1 cellular context compared by ENCODE assay signal in the genomic region with DNA sequence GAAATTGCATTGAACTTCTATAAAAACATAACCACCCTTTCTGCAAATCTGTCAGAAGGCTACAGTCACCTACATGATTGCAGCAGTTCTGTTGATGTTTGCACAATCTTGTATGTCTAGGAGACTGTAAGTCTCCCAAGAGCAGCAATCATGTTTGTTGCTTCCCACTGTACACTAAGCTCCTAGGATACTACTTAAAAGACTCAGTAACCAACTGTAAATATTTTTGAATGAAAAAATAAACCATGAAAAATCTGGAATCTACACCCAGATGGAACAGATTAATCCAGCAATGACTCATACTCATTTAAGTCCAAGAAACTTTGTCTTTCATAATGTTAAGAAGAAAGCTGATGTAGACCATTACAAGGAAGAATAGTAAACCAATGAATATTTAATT.
TF ChIP-seq lines count a peak whose summit lies in the region.

No MANE protein-coding gene starts in this region.

TF ChIP-seq in WTC11, 78 proteins besides CTCF, POLR2A, EP300 and RAD21 (continued from another document):
- TF ChIP-seq ERG (CRISPR knock-in tag; IDR thresholded peaks at IDR 0.05): no peak
- no peak for TF ChIP-seq FOXJ3 (CRISPR knock-in tag; IDR thresholded peaks at IDR 0.05; ENCODE audit: borderline replicate concordance)
- TF ChIP-seq ZNF219 (CRISPR knock-in tag; IDR thresholded peaks at IDR 0.05; ENCODE audit: borderline replicate concordance): no peak
- TF ChIP-seq, protein P1, sequence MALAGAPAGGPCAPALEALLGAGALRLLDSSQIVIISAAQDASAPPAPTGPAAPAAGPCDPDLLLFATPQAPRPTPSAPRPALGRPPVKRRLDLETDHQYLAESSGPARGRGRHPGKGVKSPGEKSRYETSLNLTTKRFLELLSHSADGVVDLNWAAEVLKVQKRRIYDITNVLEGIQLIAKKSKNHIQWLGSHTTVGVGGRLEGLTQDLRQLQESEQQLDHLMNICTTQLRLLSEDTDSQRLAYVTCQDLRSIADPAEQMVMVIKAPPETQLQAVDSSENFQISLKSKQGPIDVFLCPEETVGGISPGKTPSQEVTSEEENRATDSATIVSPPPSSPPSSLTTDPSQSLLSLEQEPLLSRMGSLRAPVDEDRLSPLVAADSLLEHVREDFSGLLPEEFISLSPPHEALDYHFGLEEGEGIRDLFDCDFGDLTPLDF (CRISPR knock-in tag; IDR thresholded peaks at IDR 0.05): no peak
- TF ChIP-seq, protein P2, sequence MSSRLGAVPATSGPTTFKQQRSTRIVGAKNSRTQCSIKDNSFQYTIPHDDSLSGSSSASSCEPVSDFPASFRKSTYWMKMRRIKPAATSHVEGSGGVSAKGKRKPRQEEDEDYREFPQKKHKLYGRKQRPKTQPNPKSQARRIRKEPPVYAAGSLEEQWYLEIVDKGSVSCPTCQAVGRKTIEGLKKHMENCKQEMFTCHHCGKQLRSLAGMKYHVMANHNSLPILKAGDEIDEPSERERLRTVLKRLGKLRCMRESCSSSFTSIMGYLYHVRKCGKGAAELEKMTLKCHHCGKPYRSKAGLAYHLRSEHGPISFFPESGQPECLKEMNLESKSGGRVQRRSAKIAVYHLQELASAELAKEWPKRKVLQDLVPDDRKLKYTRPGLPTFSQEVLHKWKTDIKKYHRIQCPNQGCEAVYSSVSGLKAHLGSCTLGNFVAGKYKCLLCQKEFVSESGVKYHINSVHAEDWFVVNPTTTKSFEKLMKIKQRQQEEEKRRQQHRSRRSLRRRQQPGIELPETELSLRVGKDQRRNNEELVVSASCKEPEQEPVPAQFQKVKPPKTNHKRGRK (CRISPR knock-in tag; IDR thresholded peaks at IDR 0.05; ENCODE audit: borderline replicate concordance): no peak
- TF ChIP-seq SMAD4 (CRISPR knock-in tag; IDR thresholded peaks at IDR 0.05): no peak
- no peak for TF ChIP-seq AR (CRISPR knock-in tag; IDR thresholded peaks at IDR 0.05)
- TF ChIP-seq ETV6 (CRISPR knock-in tag; IDR thresholded peaks at IDR 0.05): no peak
- TF ChIP-seq, protein P3, sequence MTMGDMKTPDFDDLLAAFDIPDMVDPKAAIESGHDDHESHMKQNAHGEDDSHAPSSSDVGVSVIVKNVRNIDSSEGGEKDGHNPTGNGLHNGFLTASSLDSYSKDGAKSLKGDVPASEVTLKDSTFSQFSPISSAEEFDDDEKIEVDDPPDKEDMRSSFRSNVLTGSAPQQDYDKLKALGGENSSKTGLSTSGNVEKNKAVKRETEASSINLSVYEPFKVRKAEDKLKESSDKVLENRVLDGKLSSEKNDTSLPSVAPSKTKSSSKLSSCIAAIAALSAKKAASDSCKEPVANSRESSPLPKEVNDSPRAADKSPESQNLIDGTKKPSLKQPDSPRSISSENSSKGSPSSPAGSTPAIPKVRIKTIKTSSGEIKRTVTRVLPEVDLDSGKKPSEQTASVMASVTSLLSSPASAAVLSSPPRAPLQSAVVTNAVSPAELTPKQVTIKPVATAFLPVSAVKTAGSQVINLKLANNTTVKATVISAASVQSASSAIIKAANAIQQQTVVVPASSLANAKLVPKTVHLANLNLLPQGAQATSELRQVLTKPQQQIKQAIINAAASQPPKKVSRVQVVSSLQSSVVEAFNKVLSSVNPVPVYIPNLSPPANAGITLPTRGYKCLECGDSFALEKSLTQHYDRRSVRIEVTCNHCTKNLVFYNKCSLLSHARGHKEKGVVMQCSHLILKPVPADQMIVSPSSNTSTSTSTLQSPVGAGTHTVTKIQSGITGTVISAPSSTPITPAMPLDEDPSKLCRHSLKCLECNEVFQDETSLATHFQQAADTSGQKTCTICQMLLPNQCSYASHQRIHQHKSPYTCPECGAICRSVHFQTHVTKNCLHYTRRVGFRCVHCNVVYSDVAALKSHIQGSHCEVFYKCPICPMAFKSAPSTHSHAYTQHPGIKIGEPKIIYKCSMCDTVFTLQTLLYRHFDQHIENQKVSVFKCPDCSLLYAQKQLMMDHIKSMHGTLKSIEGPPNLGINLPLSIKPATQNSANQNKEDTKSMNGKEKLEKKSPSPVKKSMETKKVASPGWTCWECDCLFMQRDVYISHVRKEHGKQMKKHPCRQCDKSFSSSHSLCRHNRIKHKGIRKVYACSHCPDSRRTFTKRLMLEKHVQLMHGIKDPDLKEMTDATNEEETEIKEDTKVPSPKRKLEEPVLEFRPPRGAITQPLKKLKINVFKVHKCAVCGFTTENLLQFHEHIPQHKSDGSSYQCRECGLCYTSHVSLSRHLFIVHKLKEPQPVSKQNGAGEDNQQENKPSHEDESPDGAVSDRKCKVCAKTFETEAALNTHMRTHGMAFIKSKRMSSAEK (CRISPR knock-in tag; IDR thresholded peaks at IDR 0.05; ENCODE audit: borderline replicate concordance): no peak
